ENCODE assay signal across 21 cellular contexts in genomic region chr2:64177315-64177714, GRCh38. TPM values are rescaled to one million over a fixed set of nuclear protein-coding genes. Genes with fewer than 3 reads are reported as not detected.
DNase-seq lines count a peak whose midpoint lies in the region; FAIRE-seq lines count a peak whose summit lies in the region.
"Had no signal": no experiment of that assay in that cellular context is flagged by ENCODE, and none has a peak within 500 bp of the region (broad histone marks: within the 10 kb centered on the region; RNA-seq: fewer than 3 reads in every experiment).

No MANE protein-coding gene starts in this region.

- 100% methylated on average over 1 of the region's 1 CpG; no CpG with 5 or more reads in 1 of the 2 experiments for WGBS in mesodermal cell (ENCODE audit: insufficient coverage in 2 of 2), 2 experiments

- DNase-seq in AG20443 (ENCODE audit: low spot score) = peak; percentile 16
- no peak for DNase-seq in SK-N-MC (ENCODE audit: low read depth, low spot score)
- DNase-seq in fibroblast of peridontal ligament (ENCODE audit: extremely low read depth) = peak; percentile 70
- no peak for DNase-seq in NCI-H1417 (lab: John Stamatoyannopoulos, UW)
- no peak for DNase-seq in frontal cortex (ENCODE audit: low spot score in 2 of 2)
- no peak for DNase-seq in NCI-H1694 (lab: John Stamatoyannopoulos, UW)
- DNase-seq in activated CD8-positive, alpha-beta memory T cell treated with anti-CD3 and anti-CD28 coated beads for 24 hours = no peak
- DNase-seq: activated CD4-positive, alpha-beta T cell treated with anti-CD3 and anti-CD28 coated beads, Interleukin-2, amount 50 U/mL, for 4 hours; activated naive CD4-positive, alpha-beta T cell; activated T-cell treated with anti-CD3 and anti-CD28 coated beads for 4 hours; CD8-positive, alpha-beta memory T cell; colonic mucosa; DMS79 treated with DMSO at 0.1 percent for 48 hours; H9; NCI-H2029 treated with DMSO at 0.1 percent for 48 hours; T-helper 1 cell; upper lobe of left lung; WERI-Rb-1 had no signal

- no peak for FAIRE-seq in frontal cortex (lab: Jason Lieb, UNC)
- FAIRE-seq: islet of Langerhans had no signal

- peak overlapping the region; percentile 60 for H3K27ac ChIP-seq in SK-N-MC
- peak overlapping the region; percentile 50 for H3K27ac ChIP-seq in mesodermal cell (ENCODE audit: low read depth, low read length, severe bottlenecking)
- H3K27ac ChIP-seq: colonic mucosa, KMS-11, upper lobe of left lung, WERI-Rb-1 had no signal

- H3K9ac ChIP-seq in SK-N-MC (ENCODE audit: insufficient read length) = no peak overlapping the region
- H3K9ac ChIP-seq: KMS-11 had no signal

- peaks cover 20% of the 10 kb centered on the region for H3K4me1 ChIP-seq in mesodermal cell (ENCODE audit: control insufficient read depth, insufficient read depth, low read length, poor library complexity, severe bottlenecking)
- H3K4me1 ChIP-seq: colonic mucosa had no signal

- no peak overlapping the region for H3K4me3 ChIP-seq in SK-N-MC
- no peak overlapping the region for H3K4me3 ChIP-seq in mesodermal cell (ENCODE audit: extremely low read depth, insufficient read depth, low read length, poor library complexity, severe bottlenecking)
- H3K4me3 ChIP-seq: colonic mucosa, upper lobe of left lung had no signal

- H3K36me3 ChIP-seq in SK-N-MC (ENCODE audit: insufficient read depth, low read length) = no peaks in the 10 kb centered on the region
- no peaks in the 10 kb centered on the region for H3K36me3 ChIP-seq in mesodermal cell (ENCODE audit: control insufficient read depth, insufficient read depth, low read length)
- H3K36me3 ChIP-seq: colonic mucosa, upper lobe of left lung, WERI-Rb-1 had no signal

- H3K9me3 ChIP-seq in SK-N-MC (ENCODE audit: low read depth, low read length) (no peaks in the 10 kb centered on the region), mesodermal cell (ENCODE audit: control insufficient read depth, low read length) (no peaks in the 10 kb centered on the region)
- H3K9me3 ChIP-seq: colonic mucosa, upper lobe of left lung had no signal

RNA-seq across cellular contexts. Expression of gene PELI1, which starts 33.1 kb away (rescaled TPM):
- 46.5 TPM for polyA plus RNA-seq in mesodermal cell (2013, experiment 1 of 2)
- polyA plus RNA-seq in mesodermal cell (2013, experiment 2 of 2) = 43.7 TPM
- 79.5 TPM for total RNA-seq in frontal cortex

Comparison
In these comparisons a context has a peak if more than half of its experiments do, and no peak if none do; other contexts are left out.
1. DNase-seq: peak in AG20443 (single experiment) and fibroblast of peridontal ligament (single experiment); none in SK-N-MC (single experiment), NCI-H1417 (0 of 3), frontal cortex (0 of 2), NCI-H1694 (single experiment) and activated CD8-positive, alpha-beta memory T cell treated with anti-CD3 and anti-CD28 coated beads for 24 hours (single experiment).